1 cellular context compared by ENCODE assay signal in the genomic region with DNA sequence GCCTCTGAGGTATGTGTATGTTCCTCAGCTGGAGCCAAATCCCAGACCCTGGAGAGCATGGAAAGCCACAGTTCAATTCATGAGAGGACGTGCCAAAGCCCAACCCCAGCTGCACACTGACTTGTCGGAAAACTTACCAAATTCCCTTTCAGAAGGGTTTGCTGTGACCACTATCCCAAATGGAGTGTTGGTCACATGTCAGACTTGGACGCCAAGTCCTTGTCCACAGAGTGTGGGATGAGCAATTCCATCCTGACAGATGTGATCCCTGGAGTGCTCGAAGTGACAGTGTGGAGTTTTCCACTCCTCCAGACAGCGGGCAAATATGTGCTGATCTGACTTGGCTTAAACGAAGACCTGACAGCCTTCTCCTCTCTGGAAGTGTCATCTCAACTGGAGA.
TF ChIP-seq lines count a peak whose summit lies in the region.

No MANE protein-coding gene starts in this region.

TF ChIP-seq in WTC11, 78 proteins besides CTCF, POLR2A, EP300 and RAD21 (continued from another document):
- TF ChIP-seq JUN (CRISPR knock-in tag; IDR thresholded peaks at IDR 0.05), result no peak
- no peak for TF ChIP-seq OVOL2 (CRISPR knock-in tag; IDR thresholded peaks at IDR 0.05; ENCODE audit: borderline replicate concordance)
- TF ChIP-seq MXD4 (CRISPR knock-in tag; IDR thresholded peaks at IDR 0.05; ENCODE audit: borderline replicate concordance), result no peak
- TF ChIP-seq, protein P1, sequence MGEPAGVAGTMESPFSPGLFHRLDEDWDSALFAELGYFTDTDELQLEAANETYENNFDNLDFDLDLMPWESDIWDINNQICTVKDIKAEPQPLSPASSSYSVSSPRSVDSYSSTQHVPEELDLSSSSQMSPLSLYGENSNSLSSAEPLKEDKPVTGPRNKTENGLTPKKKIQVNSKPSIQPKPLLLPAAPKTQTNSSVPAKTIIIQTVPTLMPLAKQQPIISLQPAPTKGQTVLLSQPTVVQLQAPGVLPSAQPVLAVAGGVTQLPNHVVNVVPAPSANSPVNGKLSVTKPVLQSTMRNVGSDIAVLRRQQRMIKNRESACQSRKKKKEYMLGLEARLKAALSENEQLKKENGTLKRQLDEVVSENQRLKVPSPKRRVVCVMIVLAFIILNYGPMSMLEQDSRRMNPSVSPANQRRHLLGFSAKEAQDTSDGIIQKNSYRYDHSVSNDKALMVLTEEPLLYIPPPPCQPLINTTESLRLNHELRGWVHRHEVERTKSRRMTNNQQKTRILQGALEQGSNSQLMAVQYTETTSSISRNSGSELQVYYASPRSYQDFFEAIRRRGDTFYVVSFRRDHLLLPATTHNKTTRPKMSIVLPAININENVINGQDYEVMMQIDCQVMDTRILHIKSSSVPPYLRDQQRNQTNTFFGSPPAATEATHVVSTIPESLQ (CRISPR knock-in tag; IDR thresholded peaks at IDR 0.05), result no peak
- TF ChIP-seq, protein P2, sequence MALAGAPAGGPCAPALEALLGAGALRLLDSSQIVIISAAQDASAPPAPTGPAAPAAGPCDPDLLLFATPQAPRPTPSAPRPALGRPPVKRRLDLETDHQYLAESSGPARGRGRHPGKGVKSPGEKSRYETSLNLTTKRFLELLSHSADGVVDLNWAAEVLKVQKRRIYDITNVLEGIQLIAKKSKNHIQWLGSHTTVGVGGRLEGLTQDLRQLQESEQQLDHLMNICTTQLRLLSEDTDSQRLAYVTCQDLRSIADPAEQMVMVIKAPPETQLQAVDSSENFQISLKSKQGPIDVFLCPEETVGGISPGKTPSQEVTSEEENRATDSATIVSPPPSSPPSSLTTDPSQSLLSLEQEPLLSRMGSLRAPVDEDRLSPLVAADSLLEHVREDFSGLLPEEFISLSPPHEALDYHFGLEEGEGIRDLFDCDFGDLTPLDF (CRISPR knock-in tag; IDR thresholded peaks at IDR 0.05), result no peak
- no peak for TF ChIP-seq ZNF416 (CRISPR knock-in tag; IDR thresholded peaks at IDR 0.05)
- TF ChIP-seq ZNF671 (CRISPR knock-in tag; IDR thresholded peaks at IDR 0.05), result no peak
- TF ChIP-seq, protein P3, sequence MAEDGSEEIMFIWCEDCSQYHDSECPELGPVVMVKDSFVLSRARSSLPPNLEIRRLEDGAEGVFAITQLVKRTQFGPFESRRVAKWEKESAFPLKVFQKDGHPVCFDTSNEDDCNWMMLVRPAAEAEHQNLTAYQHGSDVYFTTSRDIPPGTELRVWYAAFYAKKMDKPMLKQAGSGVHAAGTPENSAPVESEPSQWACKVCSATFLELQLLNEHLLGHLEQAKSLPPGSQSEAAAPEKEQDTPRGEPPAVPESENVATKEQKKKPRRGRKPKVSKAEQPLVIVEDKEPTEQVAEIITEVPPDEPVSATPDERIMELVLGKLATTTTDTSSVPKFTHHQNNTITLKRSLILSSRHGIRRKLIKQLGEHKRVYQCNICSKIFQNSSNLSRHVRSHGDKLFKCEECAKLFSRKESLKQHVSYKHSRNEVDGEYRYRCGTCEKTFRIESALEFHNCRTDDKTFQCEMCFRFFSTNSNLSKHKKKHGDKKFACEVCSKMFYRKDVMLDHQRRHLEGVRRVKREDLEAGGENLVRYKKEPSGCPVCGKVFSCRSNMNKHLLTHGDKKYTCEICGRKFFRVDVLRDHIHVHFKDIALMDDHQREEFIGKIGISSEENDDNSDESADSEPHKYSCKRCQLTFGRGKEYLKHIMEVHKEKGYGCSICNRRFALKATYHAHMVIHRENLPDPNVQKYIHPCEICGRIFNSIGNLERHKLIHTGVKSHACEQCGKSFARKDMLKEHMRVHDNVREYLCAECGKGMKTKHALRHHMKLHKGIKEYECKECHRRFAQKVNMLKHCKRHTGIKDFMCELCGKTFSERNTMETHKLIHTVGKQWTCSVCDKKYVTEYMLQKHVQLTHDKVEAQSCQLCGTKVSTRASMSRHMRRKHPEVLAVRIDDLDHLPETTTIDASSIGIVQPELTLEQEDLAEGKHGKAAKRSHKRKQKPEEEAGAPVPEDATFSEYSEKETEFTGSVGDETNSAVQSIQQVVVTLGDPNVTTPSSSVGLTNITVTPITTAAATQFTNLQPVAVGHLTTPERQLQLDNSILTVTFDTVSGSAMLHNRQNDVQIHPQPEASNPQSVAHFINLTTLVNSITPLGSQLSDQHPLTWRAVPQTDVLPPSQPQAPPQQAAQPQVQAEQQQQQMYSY (CRISPR knock-in tag; IDR thresholded peaks at IDR 0.05), result no peak
- no peak for TF ChIP-seq FOXK1 (CRISPR knock-in tag; IDR thresholded peaks at IDR 0.05)
